In genomic region chr15:66292261-66293084, GRCh38 we compare ENCODE assay signal across 8 cellular contexts. TPM values are rescaled to one million over a fixed set of nuclear protein-coding genes. Genes with fewer than 3 reads are reported as not detected.
A peak's percentile ranks its signal among the peaks of the same experiment; 100 is the strongest.
DNase-seq lines count a peak whose midpoint lies in the region; ATAC-seq and TF ChIP-seq lines count a peak whose summit lies in the region.

No MANE protein-coding gene starts in this region.

- DNase-seq in DMS79 treated with DMSO at 0.1 percent for 48 hours (lab: John Stamatoyannopoulos, UW) (peak; percentile 13), DMS79 (lab: John Stamatoyannopoulos, UW) (no peak), WTC11 (ENCODE audit: low spot score) (no peak), right atrium auricular region (ENCODE audit: low spot score) (no peak), DMS53 (lab: John Stamatoyannopoulos, UW) (no peak)
- no peak for DNase-seq in stimulated activated naive B cell treated with anti-CD40 and anti-IgM and Interleukin-4, amounts not matched to agents 10 μg/mL and 1 μg/mL and 100 μg/mL, for 72 hours

- H3K27ac ChIP-seq in right atrium auricular region: peak overlapping the region; percentile 89 to 92

- POLR2A ChIA-PET in WTC11 (lab: Charles Lee): interaction anchor here (1.6 kb wide), 1 partner anchor 10 kb away, joined by 3 read pairs; no protein-coding TSS in a partner anchor

- peaks cover 4% of the 10 kb centered on the region; the same call in 1 of the 2 replicates for H3K36me3 Mint-ChIP-seq in WTC11
- peaks cover 0 to 5% of the 10 kb centered on the region in 2 donors for H3K36me3 Mint-ChIP-seq in stimulated activated naive B cell treated with anti-CD40 and anti-IgM and Interleukin-4, amounts not matched to agents 10 μg/mL and 1 μg/mL and 100 μg/mL, for 72 hours

- peak overlapping the region; percentile 59 to 78 for H3K4me3 ChIP-seq in right atrium auricular region

- H3K27me3 Mint-ChIP-seq in WTC11 (ENCODE audit: low read depth): no peaks in the 10 kb centered on the region
- no peaks in the 10 kb centered on the region for H3K27me3 Mint-ChIP-seq in stimulated activated naive B cell treated with anti-CD40 and anti-IgM and Interleukin-4, amounts not matched to agents 10 μg/mL and 1 μg/mL and 100 μg/mL, for 72 hours

- H3K36me3 ChIP-seq in right atrium auricular region: no peaks in the 10 kb centered on the region

- TF ChIP-seq CTCF in WTC11 (IDR thresholded peaks at IDR 0.05): no peak
- no peak for TF ChIP-seq CTCF in right atrium auricular region (IDR thresholded peaks at IDR 0.05)

- H3K4me1 ChIP-seq in right atrium auricular region: peaks cover 0 to 32% of the 10 kb centered on the region in 2 donors

- no peak overlapping the region for H3K27ac Mint-ChIP-seq in WTC11
- H3K27ac Mint-ChIP-seq in stimulated activated naive B cell treated with anti-CD40 and anti-IgM and Interleukin-4, amounts not matched to agents 10 μg/mL and 1 μg/mL and 100 μg/mL, for 72 hours: peak overlapping the region; percentile 96

- ATAC-seq in WTC11 (no peak), HG02973 (IDR thresholded peaks at IDR 0.05; ENCODE audit: unreplicated experiment) (no peak), HG02642 (IDR thresholded peaks at IDR 0.05; ENCODE audit: poor library complexity, unreplicated experiment) (no peak)
- no peak for ATAC-seq in stimulated activated naive B cell treated with anti-CD40 and anti-IgM and Interleukin-4, amounts not matched to agents 10 μg/mL and 1 μg/mL and 100 μg/mL, for 72 hours (replicated peaks)

- H3K4me1 Mint-ChIP-seq in WTC11: peaks cover 34% of the 10 kb centered on the region
- H3K4me1 Mint-ChIP-seq in stimulated activated naive B cell treated with anti-CD40 and anti-IgM and Interleukin-4, amounts not matched to agents 10 μg/mL and 1 μg/mL and 100 μg/mL, for 72 hours: peaks cover 23 to 33% of the 10 kb centered on the region in 2 donors

- no peaks in the 10 kb centered on the region for H3K27me3 ChIP-seq in right atrium auricular region

- no peaks in the 10 kb centered on the region for H3K9me3 Mint-ChIP-seq in WTC11
- H3K9me3 Mint-ChIP-seq in stimulated activated naive B cell treated with anti-CD40 and anti-IgM and Interleukin-4, amounts not matched to agents 10 μg/mL and 1 μg/mL and 100 μg/mL, for 72 hours: no peaks in the 10 kb centered on the region

- CTCF ChIA-PET in WTC11 (lab: Charles Lee): interaction anchor here (0.5 to 1.9 kb wide), 8 partner anchors 40 to 1029 kb away, joined by 3 to 8 read pairs (median 4); partner anchors contain the start of gene MEGF11

- H3K9me3 ChIP-seq in right atrium auricular region: no peaks in the 10 kb centered on the region

- peak overlapping the region; percentile 72 for H3K4me3 Mint-ChIP-seq in WTC11
- H3K4me3 Mint-ChIP-seq in stimulated activated naive B cell treated with anti-CD40 and anti-IgM and Interleukin-4, amounts not matched to agents 10 μg/mL and 1 μg/mL and 100 μg/mL, for 72 hours: peak overlapping the region; percentile 72 to 87

TF ChIP-seq in WTC11, 78 proteins besides CTCF, POLR2A, EP300 and RAD21:
- TF ChIP-seq ZNF281 (CRISPR knock-in tag; IDR thresholded peaks at IDR 0.05): no peak
- peak; percentile 45; the same call in 1 of the 2 replicates for TF ChIP-seq ZNF121 (CRISPR knock-in tag; IDR thresholded peaks at IDR 0.05)

RNA-seq across cellular contexts. Expression of gene DIS3L, which starts 0.9 kb away (rescaled TPM):
- total RNA-seq in WTC11 (2021) (32.8 to 35.4 TPM (median 32.9 TPM) in 3 replicates), right atrium auricular region (10 to 100 TPM; 23.6 to 54.7 TPM)

RNA-seq across cellular contexts. Expression of gene MEGF11, which starts 38.9 kb away (rescaled TPM):
- total RNA-seq in WTC11 (2021) (2.7 to 3.3 TPM (median 2.7 TPM) in 3 replicates), right atrium auricular region (not detected)
